ENCODE assay signal across 8 cellular contexts in the genomic region with DNA sequence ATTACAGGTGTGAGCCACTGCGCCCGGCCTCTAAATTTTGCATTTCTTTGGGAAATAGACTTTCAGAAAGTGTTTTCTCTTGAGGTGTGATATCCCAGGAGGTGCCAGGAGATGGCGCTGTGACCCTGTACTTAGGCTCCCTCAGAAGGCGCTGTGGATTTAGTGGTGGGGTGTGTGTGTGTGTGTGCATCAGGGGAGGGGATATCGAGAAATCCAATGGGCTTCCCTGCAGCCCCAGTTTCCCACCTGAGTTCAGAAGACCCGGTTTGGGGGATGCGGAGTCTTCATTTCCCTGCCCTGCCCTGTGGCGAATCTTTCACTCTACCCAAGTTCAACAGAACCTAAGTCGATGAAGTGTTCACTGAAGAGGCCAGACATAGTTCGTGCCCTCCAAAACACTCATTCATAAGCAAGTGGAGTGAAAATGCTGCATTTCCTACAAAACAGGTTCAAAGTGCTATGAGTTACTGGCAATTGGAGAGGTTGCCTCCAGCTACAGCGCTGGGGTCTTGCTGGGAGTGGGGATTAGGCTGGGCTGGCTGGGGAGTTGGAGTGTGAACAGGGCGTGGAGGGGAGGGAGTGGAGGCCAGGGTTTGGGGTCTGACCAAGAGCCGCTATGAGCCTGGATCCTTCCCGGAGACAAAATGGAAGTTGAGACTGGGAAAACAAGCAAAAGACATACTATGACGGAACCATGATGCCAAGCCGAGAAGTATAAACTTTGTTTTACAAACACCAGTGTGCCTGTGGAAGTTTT. TPM values are rescaled to one million over a fixed set of nuclear protein-coding genes. Genes with fewer than 3 reads are reported as not detected.
A peak's percentile ranks its signal among the peaks of the same experiment; 100 is the strongest.
DNase-seq lines count a peak whose midpoint lies in the region; ATAC-seq, FAIRE-seq and TF ChIP-seq lines count a peak whose summit lies in the region.

No MANE protein-coding gene starts in this region.

- peaks cover 4% of the 10 kb centered on the region for H3K36me3 Mint-ChIP-seq in astrocyte (ENCODE audit: low read depth, unreplicated experiment)

- peak overlapping the region; percentile 22 for H2AFZ ChIP-seq in astrocyte (ENCODE audit: low read depth, low read length)

- H3K4me3 Mint-ChIP-seq in astrocyte (ENCODE audit: unreplicated experiment): no peak overlapping the region

- H3K27ac ChIP-seq in astrocyte (ENCODE audit: low read depth, low read length): no peak overlapping the region

- no peak overlapping the region for H3K27ac Mint-ChIP-seq in astrocyte (ENCODE audit: unreplicated experiment)

- peaks cover 50% of the 10 kb centered on the region for H3K27me3 ChIP-seq in astrocyte (ENCODE audit: insufficient read depth, low read length)

- no peak for FAIRE-seq in astrocyte (lab: Jason Lieb, UNC)

- no peaks in the 10 kb centered on the region for H3K9me3 ChIP-seq in astrocyte (ENCODE audit: insufficient read depth, low read depth, low read length)

- peaks cover 24% of the 10 kb centered on the region for H3K4me1 Mint-ChIP-seq in astrocyte (ENCODE audit: low read depth, unreplicated experiment)

- TF ChIP-seq POLR2A in NB4 (IDR thresholded peaks at IDR 0.05; ENCODE audit: extremely low read depth, insufficient read length): no peak

- peak; percentile 84 for TF ChIP-seq CTCF in GM12864 (IDR thresholded peaks at IDR 0.05; ENCODE audit: low read depth, low read length, missing control alignments)
- peak; percentile 81 for TF ChIP-seq CTCF in NB4 (IDR thresholded peaks at IDR 0.05; ENCODE audit: low read depth, low read length)
- TF ChIP-seq CTCF in astrocyte (IDR thresholded peaks at IDR 0.05; ENCODE audit: insufficient read depth, low read depth, low read length): peak; percentile 56

- peaks cover 62% of the 10 kb centered on the region for H3K27me3 Mint-ChIP-seq in astrocyte (ENCODE audit: low read depth, unreplicated experiment)

- H3K9me3 Mint-ChIP-seq in astrocyte (ENCODE audit: unreplicated experiment): peaks cover 6% of the 10 kb centered on the region

- no peak overlapping the region for H3K4me3 ChIP-seq in GM12864 (ENCODE audit: low read depth, low read length)
- peak overlapping the region; percentile 8 for H3K4me3 ChIP-seq in NB4 (ENCODE audit: low read depth, low read length)
- no peak overlapping the region for H3K4me3 ChIP-seq in astrocyte (ENCODE audit: insufficient read depth, low read depth, low read length)

- peak; percentile 25 for DNase-seq in GM12864 (ENCODE audit: low read depth)
- peak; percentile 89 for DNase-seq in NB4 (ENCODE audit: low read depth)
- DNase-seq in T-helper 22 cell (ENCODE audit: low read depth): peak; percentile 38
- peak; percentile 40 for DNase-seq in astrocyte (ENCODE audit: low read depth)
- peak; percentile 67 for DNase-seq in iPS-NIHi7 (ENCODE audit: extremely low spot score)
- DNase-seq in stimulated activated CD4-positive, alpha-beta T cell treated with anti-CD3 and anti-CD28 coated beads, Interleukin-15, amount 100 ng/mL, for 24 hours: peak; percentile 76

- peaks cover 5% of the 10 kb centered on the region for H3K4me1 ChIP-seq in astrocyte (ENCODE audit: insufficient read depth, low read length)

- ATAC-seq in GM21423 (IDR thresholded peaks at IDR 0.05; ENCODE audit: unreplicated experiment) (no peak), GM18511 (IDR thresholded peaks at IDR 0.05; ENCODE audit: unreplicated experiment) (no peak)

- no peaks in the 10 kb centered on the region for H3K36me3 ChIP-seq in astrocyte (ENCODE audit: insufficient read depth, low read length)

- no peaks in the 10 kb centered on the region for H4K20me1 ChIP-seq in astrocyte (ENCODE audit: insufficient read depth, low read length)

- no peak overlapping the region for H3K9ac ChIP-seq in astrocyte (ENCODE audit: low read length)

- peak overlapping the region; percentile 6 for H3K4me2 ChIP-seq in astrocyte (ENCODE audit: low read length)

- no peaks in the 10 kb centered on the region for H3K79me2 ChIP-seq in astrocyte (ENCODE audit: insufficient read depth, low read length)

RNA-seq across cellular contexts. Expression of gene WNT6, which starts 6.5 kb away (rescaled TPM):
- 1.3 and 2.6 TPM in 2 replicates for total RNA-seq in astrocyte

RNA-seq across cellular contexts. Expression of gene PRKAG3, which starts 21.5 kb away (rescaled TPM):
- not detected in 2 replicates for total RNA-seq in astrocyte

RNA-seq across cellular contexts. Expression of gene WNT10A, which starts 27.6 kb away (rescaled TPM):
- 0.91 and 2.5 TPM in 2 replicates for total RNA-seq in astrocyte

Comparison
In these comparisons a context has a peak if more than half of its experiments do, and no peak if none do; other contexts are left out.
1. DNase-seq: peak in every context shown above with its lines; median percentile 89 in NB4; 76 in stimulated activated CD4-positive, alpha-beta T cell treated with anti-CD3 and anti-CD28 coated beads, Interleukin-15, amount 100 ng/mL, for 24 hours; 67 in iPS-NIHi7; 40 in astrocyte; 38 in T-helper 22 cell; 25 in GM12864.